Comparison of ENCODE assay signal across 17 cellular contexts in genomic region chr5:172885594-172886340, GRCh38. TPM values are rescaled to one million over a fixed set of nuclear protein-coding genes. Genes with fewer than 3 reads are reported as not detected.
DNase-seq lines count a peak whose midpoint lies in the region; ATAC-seq, FAIRE-seq and TF ChIP-seq lines count a peak whose summit lies in the region.
"Had no signal": no experiment of that assay in that cellular context is flagged by ENCODE, and none has a peak within 500 bp of the region (broad histone marks: within the 10 kb centered on the region; RNA-seq: fewer than 3 reads in every experiment).

No MANE protein-coding gene starts in this region.

- BruUV-seq in OCI-LY7 (replicated peaks; lab: Mats Ljungman, UMichigan): no TSS peak

- no peak for TF ChIP-seq POLR2A in A549 (IDR thresholded peaks at IDR 0.05; ENCODE audit: low read length)

- peaks cover 36% of the 10 kb centered on the region for H3K36me3 ChIP-seq in OCI-LY7 (ENCODE audit: insufficient read depth, low read length)

- no peak for ATAC-seq in A549
- peak; percentile 33 for ATAC-seq in left ventricle myocardium superior
- no peak for ATAC-seq in HG02571 (IDR thresholded peaks at IDR 0.05; ENCODE audit: unreplicated experiment)

- POLR2A ChIA-PET in A549 (lab: Yijun Ruan, JAX): no interaction called here
- POLR2A ChIA-PET in RWPE1 (lab: Yijun Ruan, JAX; ENCODE audit: low non-redundant PET): no interaction called here
- POLR2A ChIA-PET in OCI-LY7 (lab: Charles Lee): no interaction called here

- H3K4me3 ChIP-seq in A549 (no peak overlapping the region), OCI-LY7 (ENCODE audit: low read depth, low read length, poor library complexity, severe bottlenecking) (no peak overlapping the region)
- H3K4me3 ChIP-seq: psoas muscle had no signal

- H3K9me3 ChIP-seq in A549 (no peaks in the 10 kb centered on the region), OCI-LY7 (ENCODE audit: low read length) (no peaks in the 10 kb centered on the region)
- H3K9me3 ChIP-seq: psoas muscle had no signal

- no peak for TF ChIP-seq EP300 in A549 (IDR thresholded peaks at IDR 0.05)

- DNase-seq in A549 (ENCODE audit: low read depth in 1 of 2, low spot score in 1 of 2) (no peak), RWPE1 (ENCODE audit: low spot score) (no peak), left ventricle myocardium superior (peak; percentile 47), pons (ENCODE audit: low spot score) (peak; percentile 56), D341Med (ENCODE audit: low spot score) (no peak), OCI-LY7 (ENCODE audit: low spot score) (no peak), SK-N-DZ (ENCODE audit: low spot score) (no peak)
- DNase-seq: activated naive CD4-positive, alpha-beta T cell treated with Interleukin-2 at 50 U/mL for 16 hours; DMS 273 treated with DMSO at 0.1 percent for 48 hours; endodermal cell; foreskin keratinocyte; KG1; NCI-H1105 treated with DMSO at 0.1 percent for 48 hours had no signal

- FAIRE-seq in A549 (lab: Jason Lieb, UNC): no peak
- FAIRE-seq: H54 had no signal

- TF ChIP-seq RAD21 in A549 (conservative IDR thresholded peaks at IDR 0.05 in 1 of 2, IDR thresholded peaks at IDR 0.05 in 1 of 2): no peak

- peak overlapping the region; percentile 14; the same call in 1 of the 3 replicates for H3K4me2 ChIP-seq in A549
- H3K4me2 ChIP-seq in OCI-LY7 (ENCODE audit: low read length): no peak overlapping the region

- TF ChIP-seq CTCF in A549 (IDR thresholded peaks at IDR 0.05): no peak
- no peak for TF ChIP-seq CTCF in RWPE1 (conservative IDR thresholded peaks at IDR 0.05; ENCODE audit: low read depth)
- no peak for TF ChIP-seq CTCF in OCI-LY7 (conservative IDR thresholded peaks at IDR 0.05; ENCODE audit: low read length)

- intact Hi-C loops in left ventricle myocardium superior (cut with micrococcal nuclease): no loop called here
- intact Hi-C loops in OCI-LY7 (cut with micrococcal nuclease; ENCODE audit: unreplicated experiment): no loop called here

- no peak overlapping the region for H2AFZ ChIP-seq in OCI-LY7 (ENCODE audit: low read length)

- H3K27ac ChIP-seq in A549: peak overlapping the region; percentile 65 to 85
- peak overlapping the region; percentile 79 for H3K27ac ChIP-seq in RWPE1
- no peak overlapping the region for H3K27ac ChIP-seq in OCI-LY7 (ENCODE audit: low read depth, low read length, poor library complexity, severe bottlenecking)
- H3K27ac ChIP-seq: psoas muscle, VCaP had no signal

- no peaks in the 10 kb centered on the region for H3K9me2 ChIP-seq in OCI-LY7 (ENCODE audit: insufficient read depth, low read length)

- CTCF ChIA-PET in A549 (lab: Yijun Ruan, JAX) (interaction anchor here (1.4 kb wide), 1 partner anchor 11 kb away, joined by 3 read pairs; no protein-coding TSS in a partner anchor), RWPE1 (lab: Yijun Ruan, JAX) (no interaction called here), OCI-LY7 (lab: Charles Lee; ENCODE audit: unreplicated experiment) (no interaction called here)

- H3K4me1 ChIP-seq in A549: peaks cover 72% of the 10 kb centered on the region
- H3K4me1 ChIP-seq in OCI-LY7 (ENCODE audit: insufficient read depth, low read length, poor library complexity, severe bottlenecking): no peaks in the 10 kb centered on the region
- H3K4me1 ChIP-seq: foreskin keratinocyte had no signal

- H4K20me1 ChIP-seq in OCI-LY7 (ENCODE audit: insufficient read depth, low read length): peaks cover 10% of the 10 kb centered on the region

- no peaks in the 10 kb centered on the region for H3K79me2 ChIP-seq in OCI-LY7 (ENCODE audit: insufficient read depth, low read depth, low read length)

- WGBS in A549 (ENCODE audit: missing lambda C conversion rate): 92% methylated on average over 22 of the region's 23 CpGs

TF ChIP-seq in A549, 52 proteins besides CTCF, POLR2A, EP300 and RAD21:
- no peak for TF ChIP-seq HOXA7 (CRISPR knock-in tag; IDR thresholded peaks at IDR 0.05)
- TF ChIP-seq JUN (IDR thresholded peaks at IDR 0.05): no peak
- no peak for TF ChIP-seq HES2 (IDR thresholded peaks at IDR 0.05)
- no peak for TF ChIP-seq HEYL (CRISPR knock-in tag; IDR thresholded peaks at IDR 0.05)
- no peak for TF ChIP-seq MAZ (IDR thresholded peaks at IDR 0.05; ENCODE audit: borderline replicate concordance, low read depth, low read length)
- no peak for TF ChIP-seq GATA3 (IDR thresholded peaks at IDR 0.05; ENCODE audit: borderline replicate concordance)
- no peak for TF ChIP-seq RNF2 (IDR thresholded peaks at IDR 0.05; ENCODE audit: borderline replicate concordance, low read depth)
TF ChIP-seq in A549: peak in this region for 0.

RNA-seq across cellular contexts. Expression of gene ERGIC1, which starts 51.7 kb away (rescaled TPM):
- polyA plus RNA-seq in A549 (2011; rRNA removed) (176 and 208 TPM in 2 replicates), A549 (2017; fragmentation: RNase III; extraction: RNeasy Plus Mini Kit Qiagen cat#74134 plus additional on column Dnase treatment) (289 to 322 TPM (median 304 TPM) in 3 replicates)
- polyA plus RNA-seq in A549 (2012; cell fraction: cytosol; rRNA removed): 184 and 254 TPM in 2 replicates
- polyA plus RNA-seq in A549 (2012; cell fraction: nucleus; rRNA removed): 131 and 150 TPM in 2 replicates
- 418 and 510 TPM in 2 replicates for polyA minus RNA-seq in A549 (2011; rRNA and poly(A)+ RNA removed)
- total RNA-seq in left ventricle myocardium superior (81.4 TPM), OCI-LY7 (2022) (178 and 201 TPM in 2 replicates)
- total RNA-seq in OCI-LY7 (2014; rRNA removed; shearing (Covaris generic)): 101 and 125 TPM in 2 replicates
- polyA plus RNA-seq in SK-N-DZ (2014; cell fraction: cytosol; rRNA removed): 114 and 117 TPM in 2 replicates
- polyA plus RNA-seq in SK-N-DZ (2014; cell fraction: nucleus; rRNA removed): 53.9 and 54.7 TPM in 2 replicates

Comparison
In these comparisons a context has a peak if more than half of its experiments do, and no peak if none do; other contexts are left out.
1. DNase-seq: peak in left ventricle myocardium superior (single experiment) and pons (single experiment); none in A549 (0 of 2), RWPE1 (single experiment), D341Med (single experiment), OCI-LY7 (single experiment) and SK-N-DZ (single experiment).